ENCODE assay signal across 10 cellular contexts in genomic region chr22:31123292-31123602, GRCh38. TPM values are rescaled to one million over a fixed set of nuclear protein-coding genes. Genes with fewer than 3 reads are reported as not detected.
DNase-seq lines count a peak whose midpoint lies in the region; ATAC-seq and TF ChIP-seq lines count a peak whose summit lies in the region.
"Had no signal": no experiment of that assay in that cellular context is flagged by ENCODE, and none has a peak within 500 bp of the region (broad histone marks: within the 10 kb centered on the region; RNA-seq: fewer than 3 reads in every experiment).

No MANE protein-coding gene starts in this region.

- H3K36me3 ChIP-seq in osteoblast (ENCODE audit: insufficient read depth, low read length), result no peaks in the 10 kb centered on the region

- no peaks in the 10 kb centered on the region for H3K79me2 ChIP-seq in osteoblast (ENCODE audit: insufficient read depth, low read length)

- H3K4me3 ChIP-seq in AG09309 (ENCODE audit: control insufficient read depth, low read depth, low read length), result peak overlapping the region; percentile 44
- H3K4me3 ChIP-seq in fibroblast of the aortic adventitia (ENCODE audit: low read depth, low read length), result peak overlapping the region; percentile 52
- no peak overlapping the region for H3K4me3 ChIP-seq in osteoblast (ENCODE audit: insufficient read depth, low read length)

- H4K20me1 ChIP-seq in osteoblast (ENCODE audit: insufficient read depth, low read length), result no peaks in the 10 kb centered on the region

- no peak overlapping the region for H2AFZ ChIP-seq in osteoblast (ENCODE audit: low read length)

- ATAC-seq in HG02610 (IDR thresholded peaks at IDR 0.05; ENCODE audit: unreplicated experiment) (no peak), HG03139 (IDR thresholded peaks at IDR 0.05; ENCODE audit: unreplicated experiment) (no peak)

- H3K27ac ChIP-seq in RWPE1, result peak overlapping the region; percentile 36
- H3K27ac ChIP-seq in osteoblast (ENCODE audit: low read depth, low read length), result no peak overlapping the region
- H3K27ac ChIP-seq: foreskin keratinocyte had no signal

- TF ChIP-seq CTCF in AG09309 (IDR thresholded peaks at IDR 0.05; ENCODE audit: control insufficient read depth, insufficient read depth, low read depth, low read length, missing control alignments), result no peak
- TF ChIP-seq CTCF in RWPE1 (conservative IDR thresholded peaks at IDR 0.05; ENCODE audit: low read depth), result no peak
- TF ChIP-seq CTCF in fibroblast of the aortic adventitia (IDR thresholded peaks at IDR 0.05; ENCODE audit: insufficient read depth, low read length), result no peak
- TF ChIP-seq CTCF in osteoblast (IDR thresholded peaks at IDR 0.05; ENCODE audit: extremely low read depth, low read depth, low read length), result no peak

- CTCF ChIA-PET in RWPE1 (lab: Yijun Ruan, JAX), result no interaction called here

- no peak for DNase-seq in AG09309 (ENCODE audit: low read depth)
- no peak for DNase-seq in RWPE1 (ENCODE audit: low spot score)
- no peak for DNase-seq in fibroblast of the aortic adventitia (ENCODE audit: low read depth)
- DNase-seq in osteoblast (ENCODE audit: insufficient read length, low spot score, missing footprints), result peak; percentile 87
- DNase-seq in HuH-7.5 (ENCODE audit: low spot score), result no peak
- no peak for DNase-seq in NCI-H1417 (lab: John Stamatoyannopoulos, UW)
- DNase-seq: CD4-positive, alpha-beta memory T cell; foreskin keratinocyte had no signal

- H3K27me3 ChIP-seq in osteoblast (ENCODE audit: insufficient read depth, low read length), result peaks cover 11% of the 10 kb centered on the region

- POLR2A ChIA-PET in RWPE1 (lab: Yijun Ruan, JAX; ENCODE audit: low non-redundant PET), result no interaction called here

- H3K9me3 ChIP-seq in osteoblast (ENCODE audit: low read depth, low read length), result no peaks in the 10 kb centered on the region

- peaks cover 3% of the 10 kb centered on the region for H3K4me1 ChIP-seq in osteoblast (ENCODE audit: insufficient read depth, low read length)

- peak overlapping the region; percentile 69 for H3K4me2 ChIP-seq in osteoblast (ENCODE audit: insufficient read depth, low read length)

RNA-seq across cellular contexts. Expression of gene INPP5J, which starts 0.5 kb away (rescaled TPM):
- total RNA-seq in fibroblast of the aortic adventitia (ENCODE audit: low replicate concordance) (under 0.01 and 0.41 TPM in 2 replicates), osteoblast (under 0.01 and 0.36 TPM in 2 replicates)

RNA-seq across cellular contexts. Expression of gene SELENOM, which starts 15.9 kb away (rescaled TPM):
- 82.0 and 97.9 TPM in 2 replicates for total RNA-seq in fibroblast of the aortic adventitia (ENCODE audit: low replicate concordance)
- total RNA-seq in osteoblast, result 140 and 157 TPM in 2 replicates

RNA-seq across cellular contexts. Expression of gene PLA2G3, which starts 17.1 kb away (rescaled TPM):
- total RNA-seq in fibroblast of the aortic adventitia (ENCODE audit: low replicate concordance) (0.08 and 0.09 TPM in 2 replicates), osteoblast (0.29 and 0.36 TPM in 2 replicates)
- total RNA-seq: CD4-positive, alpha-beta memory T cell had no signal

RNA-seq across cellular contexts. Expression of gene RNF185, which starts 36.7 kb away (rescaled TPM):
- total RNA-seq in fibroblast of the aortic adventitia (ENCODE audit: low replicate concordance) (23.2 and 35.8 TPM in 2 replicates), osteoblast (48.0 and 51.8 TPM in 2 replicates)

RNA-seq across cellular contexts. Expression of gene SMTN, which starts 42.1 kb away (rescaled TPM):
- total RNA-seq in fibroblast of the aortic adventitia (ENCODE audit: low replicate concordance), result 35.2 and 63.5 TPM in 2 replicates
- 30.6 and 31.5 TPM in 2 replicates for total RNA-seq in osteoblast
